1 cellular context compared by ENCODE assay signal in the genomic region with DNA sequence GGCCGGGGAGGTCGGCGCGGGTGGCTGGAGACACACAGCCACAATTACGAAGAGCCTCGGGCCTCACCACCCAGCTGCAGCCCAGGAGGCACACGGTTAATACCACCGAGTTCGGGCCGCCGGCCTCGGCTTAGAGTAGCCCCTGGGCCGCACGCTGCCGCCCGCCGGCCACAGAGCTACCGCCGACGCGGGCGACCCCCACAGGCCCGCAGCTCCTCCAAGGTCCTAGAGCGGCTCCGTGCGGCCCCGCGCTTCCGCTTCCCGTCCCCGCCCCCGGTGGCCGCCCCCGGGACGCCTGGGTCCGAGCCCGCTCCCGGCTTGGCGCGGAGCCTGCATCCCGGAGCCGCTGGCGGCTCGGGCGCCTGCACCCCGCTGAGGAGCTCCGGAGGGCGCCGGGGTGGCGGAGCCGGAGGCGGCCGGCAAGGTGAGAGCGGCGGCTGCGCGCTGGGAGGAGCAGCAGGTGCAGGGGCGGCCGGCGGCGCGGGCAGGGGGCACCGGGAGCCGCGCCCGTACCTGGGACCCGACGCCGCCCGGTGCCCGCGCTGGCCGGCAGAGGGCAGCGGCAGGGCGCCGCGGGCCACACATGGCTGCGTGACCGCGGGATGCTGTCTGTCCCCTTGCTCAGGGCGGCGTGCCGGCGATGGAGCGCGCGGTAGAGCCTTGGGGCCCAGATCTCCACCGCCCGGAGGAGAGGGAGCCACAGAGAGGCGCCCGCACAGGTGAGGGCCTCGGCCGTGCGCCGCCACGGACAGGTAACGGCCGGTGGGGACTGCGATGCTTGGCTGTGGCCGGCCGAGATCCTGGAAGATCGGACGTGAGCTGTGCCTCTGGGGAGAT.
TF ChIP-seq lines count a peak whose summit lies in the region.

Gene ZNF48 (plus strand): TSS at position 266 of the 837 bp plus-strand sequence. CDS start 375 bp downstream, at position 641.

TF ChIP-seq in K562, 482 proteins besides CTCF, POLR2A, EP300 and RAD21 (continued from another document and continues in another):
- TF ChIP-seq ZBTB40 (IDR thresholded peaks at IDR 0.05) = peak; percentile 91
- no peak for TF ChIP-seq ZBTB40 (CRISPR knock-in tag; IDR thresholded peaks at IDR 0.05)
- TF ChIP-seq, protein P1, sequence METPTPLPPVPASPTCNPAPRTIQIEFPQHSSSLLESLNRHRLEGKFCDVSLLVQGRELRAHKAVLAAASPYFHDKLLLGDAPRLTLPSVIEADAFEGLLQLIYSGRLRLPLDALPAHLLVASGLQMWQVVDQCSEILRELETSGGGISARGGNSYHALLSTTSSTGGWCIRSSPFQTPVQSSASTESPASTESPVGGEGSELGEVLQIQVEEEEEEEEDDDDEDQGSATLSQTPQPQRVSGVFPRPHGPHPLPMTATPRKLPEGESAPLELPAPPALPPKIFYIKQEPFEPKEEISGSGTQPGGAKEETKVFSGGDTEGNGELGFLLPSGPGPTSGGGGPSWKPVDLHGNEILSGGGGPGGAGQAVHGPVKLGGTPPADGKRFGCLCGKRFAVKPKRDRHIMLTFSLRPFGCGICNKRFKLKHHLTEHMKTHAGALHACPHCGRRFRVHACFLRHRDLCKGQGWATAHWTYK (CRISPR knock-in tag; IDR thresholded peaks at IDR 0.05) = peak; percentile 55; the same call in 1 of the 2 replicates
- TF ChIP-seq ELF4 (CRISPR knock-in tag; IDR thresholded peaks at IDR 0.05) = no peak
- TF ChIP-seq, protein P2, sequence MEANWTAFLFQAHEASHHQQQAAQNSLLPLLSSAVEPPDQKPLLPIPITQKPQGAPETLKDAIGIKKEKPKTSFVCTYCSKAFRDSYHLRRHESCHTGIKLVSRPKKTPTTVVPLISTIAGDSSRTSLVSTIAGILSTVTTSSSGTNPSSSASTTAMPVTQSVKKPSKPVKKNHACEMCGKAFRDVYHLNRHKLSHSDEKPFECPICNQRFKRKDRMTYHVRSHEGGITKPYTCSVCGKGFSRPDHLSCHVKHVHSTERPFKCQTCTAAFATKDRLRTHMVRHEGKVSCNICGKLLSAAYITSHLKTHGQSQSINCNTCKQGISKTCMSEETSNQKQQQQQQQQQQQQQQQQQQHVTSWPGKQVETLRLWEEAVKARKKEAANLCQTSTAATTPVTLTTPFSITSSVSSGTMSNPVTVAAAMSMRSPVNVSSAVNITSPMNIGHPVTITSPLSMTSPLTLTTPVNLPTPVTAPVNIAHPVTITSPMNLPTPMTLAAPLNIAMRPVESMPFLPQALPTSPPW (CRISPR knock-in tag; IDR thresholded peaks at IDR 0.05) = peak; percentile 74
- TF ChIP-seq LARP7 (IDR thresholded peaks at IDR 0.05) = no peak
- TF ChIP-seq RBBP5 (IDR thresholded peaks at IDR 0.05; ENCODE audit: borderline replicate concordance, insufficient read depth, low read length, poor library complexity, severe bottlenecking) = peak; percentile 55
- TF ChIP-seq RBM25 (IDR thresholded peaks at IDR 0.05; ENCODE audit: low read depth, low read length, severe bottlenecking) = no peak
- no peak for TF ChIP-seq ZSCAN32 (CRISPR knock-in tag; IDR thresholded peaks at IDR 0.05)
- no peak for TF ChIP-seq KLF16 (IDR thresholded peaks at IDR 0.05)
- no peak for TF ChIP-seq CCAR2 (IDR thresholded peaks at IDR 0.05; ENCODE audit: low read depth, low read length)
- TF ChIP-seq SFPQ (IDR thresholded peaks at IDR 0.05; ENCODE audit: low read depth, low read length) = no peak
- TF ChIP-seq, protein P3, sequence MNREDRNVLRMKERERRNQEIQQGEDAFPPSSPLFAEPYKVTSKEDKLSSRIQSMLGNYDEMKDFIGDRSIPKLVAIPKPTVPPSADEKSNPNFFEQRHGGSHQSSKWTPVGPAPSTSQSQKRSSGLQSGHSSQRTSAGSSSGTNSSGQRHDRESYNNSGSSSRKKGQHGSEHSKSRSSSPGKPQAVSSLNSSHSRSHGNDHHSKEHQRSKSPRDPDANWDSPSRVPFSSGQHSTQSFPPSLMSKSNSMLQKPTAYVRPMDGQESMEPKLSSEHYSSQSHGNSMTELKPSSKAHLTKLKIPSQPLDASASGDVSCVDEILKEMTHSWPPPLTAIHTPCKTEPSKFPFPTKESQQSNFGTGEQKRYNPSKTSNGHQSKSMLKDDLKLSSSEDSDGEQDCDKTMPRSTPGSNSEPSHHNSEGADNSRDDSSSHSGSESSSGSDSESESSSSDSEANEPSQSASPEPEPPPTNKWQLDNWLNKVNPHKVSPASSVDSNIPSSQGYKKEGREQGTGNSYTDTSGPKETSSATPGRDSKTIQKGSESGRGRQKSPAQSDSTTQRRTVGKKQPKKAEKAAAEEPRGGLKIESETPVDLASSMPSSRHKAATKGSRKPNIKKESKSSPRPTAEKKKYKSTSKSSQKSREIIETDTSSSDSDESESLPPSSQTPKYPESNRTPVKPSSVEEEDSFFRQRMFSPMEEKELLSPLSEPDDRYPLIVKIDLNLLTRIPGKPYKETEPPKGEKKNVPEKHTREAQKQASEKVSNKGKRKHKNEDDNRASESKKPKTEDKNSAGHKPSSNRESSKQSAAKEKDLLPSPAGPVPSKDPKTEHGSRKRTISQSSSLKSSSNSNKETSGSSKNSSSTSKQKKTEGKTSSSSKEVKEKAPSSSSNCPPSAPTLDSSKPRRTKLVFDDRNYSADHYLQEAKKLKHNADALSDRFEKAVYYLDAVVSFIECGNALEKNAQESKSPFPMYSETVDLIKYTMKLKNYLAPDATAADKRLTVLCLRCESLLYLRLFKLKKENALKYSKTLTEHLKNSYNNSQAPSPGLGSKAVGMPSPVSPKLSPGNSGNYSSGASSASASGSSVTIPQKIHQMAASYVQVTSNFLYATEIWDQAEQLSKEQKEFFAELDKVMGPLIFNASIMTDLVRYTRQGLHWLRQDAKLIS (CRISPR knock-in tag; IDR thresholded peaks at IDR 0.05) = no peak
- TF ChIP-seq, protein P4, sequence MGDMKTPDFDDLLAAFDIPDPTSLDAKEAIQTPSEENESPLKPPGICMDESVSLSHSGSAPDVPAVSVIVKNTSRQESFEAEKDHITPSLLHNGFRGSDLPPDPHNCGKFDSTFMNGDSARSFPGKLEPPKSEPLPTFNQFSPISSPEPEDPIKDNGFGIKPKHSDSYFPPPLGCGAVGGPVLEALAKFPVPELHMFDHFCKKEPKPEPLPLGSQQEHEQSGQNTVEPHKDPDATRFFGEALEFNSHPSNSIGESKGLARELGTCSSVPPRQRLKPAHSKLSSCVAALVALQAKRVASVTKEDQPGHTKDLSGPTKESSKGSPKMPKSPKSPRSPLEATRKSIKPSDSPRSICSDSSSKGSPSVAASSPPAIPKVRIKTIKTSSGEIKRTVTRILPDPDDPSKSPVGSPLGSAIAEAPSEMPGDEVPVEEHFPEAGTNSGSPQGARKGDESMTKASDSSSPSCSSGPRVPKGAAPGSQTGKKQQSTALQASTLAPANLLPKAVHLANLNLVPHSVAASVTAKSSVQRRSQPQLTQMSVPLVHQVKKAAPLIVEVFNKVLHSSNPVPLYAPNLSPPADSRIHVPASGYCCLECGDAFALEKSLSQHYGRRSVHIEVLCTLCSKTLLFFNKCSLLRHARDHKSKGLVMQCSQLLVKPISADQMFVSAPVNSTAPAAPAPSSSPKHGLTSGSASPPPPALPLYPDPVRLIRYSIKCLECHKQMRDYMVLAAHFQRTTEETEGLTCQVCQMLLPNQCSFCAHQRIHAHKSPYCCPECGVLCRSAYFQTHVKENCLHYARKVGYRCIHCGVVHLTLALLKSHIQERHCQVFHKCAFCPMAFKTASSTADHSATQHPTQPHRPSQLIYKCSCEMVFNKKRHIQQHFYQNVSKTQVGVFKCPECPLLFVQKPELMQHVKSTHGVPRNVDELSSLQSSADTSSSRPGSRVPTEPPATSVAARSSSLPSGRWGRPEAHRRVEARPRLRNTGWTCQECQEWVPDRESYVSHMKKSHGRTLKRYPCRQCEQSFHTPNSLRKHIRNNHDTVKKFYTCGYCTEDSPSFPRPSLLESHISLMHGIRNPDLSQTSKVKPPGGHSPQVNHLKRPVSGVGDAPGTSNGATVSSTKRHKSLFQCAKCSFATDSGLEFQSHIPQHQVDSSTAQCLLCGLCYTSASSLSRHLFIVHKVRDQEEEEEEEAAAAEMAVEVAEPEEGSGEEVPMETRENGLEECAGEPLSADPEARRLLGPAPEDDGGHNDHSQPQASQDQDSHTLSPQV (IDR thresholded peaks at IDR 0.05) = no peak
- TF ChIP-seq RB1 (IDR thresholded peaks at IDR 0.05; ENCODE audit: low read depth) = peak; percentile 86
- peak; percentile 77 for TF ChIP-seq GMEB1 (CRISPR knock-in tag; IDR thresholded peaks at IDR 0.05)
- no peak for TF ChIP-seq KDM4B (IDR thresholded peaks at IDR 0.05; ENCODE audit: borderline replicate concordance in 2 of 2, low read depth in 1 of 2)
- no peak for TF ChIP-seq ZKSCAN8 (CRISPR knock-in tag; IDR thresholded peaks at IDR 0.05)
- TF ChIP-seq BCL6 (CRISPR knock-in tag; IDR thresholded peaks at IDR 0.05) = no peak
- TF ChIP-seq, protein P5, sequence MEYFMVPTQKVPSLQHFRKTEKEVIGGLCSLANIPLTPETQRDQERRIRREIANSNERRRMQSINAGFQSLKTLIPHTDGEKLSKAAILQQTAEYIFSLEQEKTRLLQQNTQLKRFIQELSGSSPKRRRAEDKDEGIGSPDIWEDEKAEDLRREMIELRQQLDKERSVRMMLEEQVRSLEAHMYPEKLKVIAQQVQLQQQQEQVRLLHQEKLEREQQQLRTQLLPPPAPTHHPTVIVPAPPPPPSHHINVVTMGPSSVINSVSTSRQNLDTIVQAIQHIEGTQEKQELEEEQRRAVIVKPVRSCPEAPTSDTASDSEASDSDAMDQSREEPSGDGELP (CRISPR knock-in tag; IDR thresholded peaks at IDR 0.05; ENCODE audit: borderline replicate concordance) = peak; percentile 89
- no peak for TF ChIP-seq ZNF551 (CRISPR knock-in tag; IDR thresholded peaks at IDR 0.05)
